In the genomic region with DNA sequence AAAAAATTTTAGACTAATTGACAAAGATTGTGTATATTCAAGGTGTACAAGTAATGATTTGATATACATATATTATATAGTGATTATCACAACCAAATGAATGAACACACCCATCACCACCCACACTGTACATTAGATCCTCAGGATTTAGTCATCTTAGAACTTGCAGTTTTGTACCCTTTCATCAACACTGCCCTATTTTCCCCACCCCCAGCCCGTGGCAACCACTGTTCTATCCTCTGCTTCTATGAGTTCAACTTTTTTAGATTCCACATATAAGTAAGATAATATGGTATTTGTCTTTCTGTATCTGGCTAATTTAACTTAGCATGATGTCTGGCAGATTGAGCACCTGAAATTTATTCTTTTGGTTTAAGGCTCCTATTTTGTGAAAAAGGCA, we compare ENCODE assay signal across 37 cellular contexts.
"Had no signal": no experiment of that assay in that cellular context is flagged by ENCODE, and none has a peak within 500 bp of the region (broad histone marks: within the 10 kb centered on the region; RNA-seq: fewer than 3 reads in every experiment).

No MANE protein-coding gene starts in this region.

- H3K4me3 ChIP-seq: adrenal gland, ascending aorta, body of pancreas, breast epithelium, cardiac muscle cell had no signal

- H3K4me1 ChIP-seq: adrenal gland, ascending aorta, body of pancreas, breast epithelium had no signal

- H3K27ac Mint-ChIP-seq: activated naive CD4-positive, alpha-beta T cell treated with anti-CD3 and anti-CD28 coated beads for 36 hours; activated naive CD4-positive, alpha-beta T cell treated with anti-CD3 and anti-CD28 coated beads, Interleukin-2, amount 10 ng/mL, durations not matched to agents 7 days and 5 days; activated naive CD4-positive, alpha-beta T cell treated with anti-CD3 and anti-CD28 coated beads, Interleukin-2, amount 50 U/mL, for 24 hours; activated naive CD4-positive, alpha-beta T cell treated with anti-CD3 and anti-CD28 coated beads, Interleukin-2, amount 50 U/mL, for 72 hours; activated naive CD8-positive, alpha-beta T cell; activated naive CD8-positive, alpha-beta T cell treated with anti-CD3 and anti-CD28 coated beads for 36 hours; activated naive CD8-positive, alpha-beta T cell treated with anti-CD3 and anti-CD28 coated beads, Interleukin-2, amount 10 ng/mL, durations not matched to agents 7 days and 5 days; activated naive CD8-positive, alpha-beta T cell treated with anti-CD3 and anti-CD28 coated beads, Interleukin-2, amount 50 U/mL, for 24 hours; activated T-cell treated with anti-CD3 and anti-CD28 coated beads, Interleukin-2, amount 50 U/mL, for 24 hours; activated T-cell treated with anti-CD3 and anti-CD28 coated beads, Interleukin-2, amount 50 U/mL, for 72 hours; activated T-helper 1 cell treated with anti-CD3 and anti-CD28 coated beads, Interleukin-12 subunit alpha, Interleukin-12 subunit beta, Interleukin-2, Interleukin-4 antibody, amounts not matched to agents 30 ng/mL and 10 ng/mL and 1 ng/mL, durations not matched to agents 14 hours and 24 hours and 36 hours; activated T-helper 17 cell treated with anti-CD3 and anti-CD28 coated beads, Interleukin-2, amount 50 U/mL, for 72 hours; activated T-helper 2 cell treated with anti-CD3 and anti-CD28 coated beads, Interferon-gamma antibody, Interleukin-2, Interleukin-4, amounts not matched to agents 10 μg/mL and 5 μg/mL and 100 μg/mL, durations not matched to agents 14 hours and 24 hours and 36 hours had no signal

- H3K36me3 Mint-ChIP-seq: activated naive CD4-positive, alpha-beta T cell treated with anti-CD3 and anti-CD28 coated beads, Interleukin-2, amount 10 ng/mL, durations not matched to agents 7 days and 5 days; activated naive CD4-positive, alpha-beta T cell treated with anti-CD3 and anti-CD28 coated beads, Interleukin-2, amount 50 U/mL, for 24 hours; activated naive CD4-positive, alpha-beta T cell treated with anti-CD3 and anti-CD28 coated beads, Interleukin-2, amount 50 U/mL, for 72 hours; activated naive CD8-positive, alpha-beta T cell; activated naive CD8-positive, alpha-beta T cell treated with anti-CD3 and anti-CD28 coated beads for 36 hours; activated naive CD8-positive, alpha-beta T cell treated with anti-CD3 and anti-CD28 coated beads, Interleukin-2, amount 10 ng/mL, durations not matched to agents 7 days and 5 days; brain had no signal

- H3K4me3 Mint-ChIP-seq: activated naive CD4-positive, alpha-beta T cell treated with anti-CD3 and anti-CD28 coated beads for 36 hours; activated naive CD4-positive, alpha-beta T cell treated with anti-CD3 and anti-CD28 coated beads, Interleukin-2, amount 10 ng/mL, durations not matched to agents 7 days and 5 days; activated naive CD4-positive, alpha-beta T cell treated with anti-CD3 and anti-CD28 coated beads, Interleukin-2, amount 50 U/mL, for 24 hours; activated naive CD8-positive, alpha-beta T cell; activated naive CD8-positive, alpha-beta T cell treated with anti-CD3 and anti-CD28 coated beads for 36 hours; activated naive CD8-positive, alpha-beta T cell treated with anti-CD3 and anti-CD28 coated beads, Interleukin-2, amount 10 ng/mL, durations not matched to agents 7 days and 5 days; activated naive CD8-positive, alpha-beta T cell treated with anti-CD3 and anti-CD28 coated beads, Interleukin-2, amount 50 U/mL, for 24 hours; activated T-cell treated with anti-CD3 and anti-CD28 coated beads, Interleukin-2, amount 50 U/mL, for 24 hours; activated T-cell treated with anti-CD3 and anti-CD28 coated beads, Interleukin-2, amount 50 U/mL, for 4 hours; activated T-cell treated with anti-CD3 and anti-CD28 coated beads, Interleukin-2, amount 50 U/mL, for 72 hours; activated T-helper 1 cell treated with anti-CD3 and anti-CD28 coated beads, Interleukin-12 subunit alpha, Interleukin-12 subunit beta, Interleukin-2, Interleukin-4 antibody, amounts not matched to agents 30 ng/mL and 10 ng/mL and 1 ng/mL, durations not matched to agents 14 hours and 24 hours and 36 hours; activated T-helper 17 cell treated with anti-CD3 and anti-CD28 coated beads, Interleukin-2, amount 50 U/mL, for 72 hours; brain; central memory CD8-positive, alpha-beta T cell had no signal

- H3K27me3 ChIP-seq: adrenal gland, ascending aorta, body of pancreas, brain microvascular endothelial cell had no signal

- H3K9me3 Mint-ChIP-seq: activated naive CD4-positive, alpha-beta T cell treated with anti-CD3 and anti-CD28 coated beads, Interleukin-2, amount 10 ng/mL, durations not matched to agents 7 days and 5 days; activated naive CD4-positive, alpha-beta T cell treated with anti-CD3 and anti-CD28 coated beads, Interleukin-2, amount 50 U/mL, for 24 hours; activated naive CD4-positive, alpha-beta T cell treated with anti-CD3 and anti-CD28 coated beads, Interleukin-2, amount 50 U/mL, for 72 hours; activated naive CD8-positive, alpha-beta T cell treated with anti-CD3 and anti-CD28 coated beads, Interleukin-2, amount 50 U/mL, for 24 hours; activated T-cell treated with anti-CD3 and anti-CD28 coated beads, Interleukin-2, amount 50 U/mL, for 24 hours; activated T-cell treated with anti-CD3 and anti-CD28 coated beads, Interleukin-2, amount 50 U/mL, for 4 hours; activated T-cell treated with anti-CD3 and anti-CD28 coated beads, Interleukin-2, amount 50 U/mL, for 72 hours; activated T-helper 1 cell treated with anti-CD3 and anti-CD28 coated beads, Interleukin-12 subunit alpha, Interleukin-12 subunit beta, Interleukin-2, Interleukin-4 antibody, amounts not matched to agents 30 ng/mL and 10 ng/mL and 1 ng/mL, durations not matched to agents 14 hours and 24 hours and 36 hours; activated T-helper 17 cell treated with anti-CD3 and anti-CD28 coated beads, Interleukin-2, amount 50 U/mL, for 72 hours; activated T-helper 2 cell treated with anti-CD3 and anti-CD28 coated beads, Interferon-gamma antibody, Interleukin-2, Interleukin-4, amounts not matched to agents 10 μg/mL and 5 μg/mL and 100 μg/mL, durations not matched to agents 14 hours and 24 hours and 36 hours; central memory CD8-positive, alpha-beta T cell had no signal

- ATAC-seq: activated naive CD4-positive, alpha-beta T cell treated with anti-CD3 and anti-CD28 coated beads, Interleukin-2, amount 50 U/mL, for 72 hours; activated naive CD8-positive, alpha-beta T cell treated with anti-CD3 and anti-CD28 coated beads, Interleukin-2, amount 50 U/mL, for 24 hours; activated T-cell treated with anti-CD3 and anti-CD28 coated beads, Interleukin-2, amount 50 U/mL, for 4 hours; activated T-cell treated with anti-CD3 and anti-CD28 coated beads, Interleukin-2, amount 50 U/mL, for 72 hours; activated T-helper 17 cell treated with anti-CD3 and anti-CD28 coated beads, Interleukin-2, amount 50 U/mL, for 72 hours; body of pancreas had no signal

- H3K27ac ChIP-seq: adrenal gland, ascending aorta, body of pancreas, brain microvascular endothelial cell, breast epithelium, cardiac muscle cell had no signal

- H3K36me3 ChIP-seq: adrenal gland, ascending aorta, brain microvascular endothelial cell, breast epithelium, cardiac muscle cell had no signal

- DNase-seq: activated effector memory CD4-positive, alpha-beta T cell treated with anti-CD3 and anti-CD28 coated beads, Interleukin-2, amount 50 U/mL, for 16 hours; activated effector memory CD4-positive, alpha-beta T cell treated with Interleukin-2 at 50 U/mL for 16 hours; activated gamma-delta T cell; activated gamma-delta T cell treated with Interleukin-2 at 50 U/mL for 16 hours; activated naive CD4-positive, alpha-beta T cell; activated naive CD4-positive, alpha-beta T cell treated with anti-CD3 and anti-CD28 coated beads for 36 hours; activated naive CD4-positive, alpha-beta T cell treated with anti-CD3 and anti-CD28 coated beads, Interleukin-2, amount 10 ng/mL, durations not matched to agents 7 days and 5 days; activated naive CD4-positive, alpha-beta T cell treated with anti-CD3 and anti-CD28 coated beads, Interleukin-2, amount 50 U/mL, for 16 hours; activated naive CD4-positive, alpha-beta T cell treated with Interleukin-2 at 50 U/mL for 16 hours; activated naive CD8-positive, alpha-beta T cell treated with anti-CD3 and anti-CD28 coated beads for 36 hours; activated naive CD8-positive, alpha-beta T cell treated with anti-CD3 and anti-CD28 coated beads, Interleukin-2, amount 10 ng/mL, durations not matched to agents 7 days and 5 days; activated naive CD8-positive, alpha-beta T cell treated with anti-CD3 and anti-CD28 coated beads, Interleukin-2, amount 50 U/mL, for 24 hours; activated T-cell treated with anti-CD3 and anti-CD28 coated beads, Interleukin-2, amount 50 U/mL, for 1 hour; activated T-cell treated with anti-CD3 and anti-CD28 coated beads, Interleukin-2, amount 50 U/mL, for 24 hours; activated T-cell treated with anti-CD3 and anti-CD28 coated beads, Interleukin-2, amount 50 U/mL, for 4 hours; activated T-cell treated with anti-CD3 and anti-CD28 coated beads, Interleukin-2, amount 50 U/mL, for 48 hours; activated T-cell treated with anti-CD3 and anti-CD28 coated beads, Interleukin-2, amount 50 U/mL, for 72 hours; adrenal gland; amniotic stem cell; amygdala; anterior cingulate cortex; aorta; body of pancreas; brain microvascular endothelial cell; central memory CD4-positive, alpha-beta T cell; cerebellar nuclear complex had no signal

- H3K9me3 ChIP-seq: adrenal gland, ascending aorta, body of pancreas, breast epithelium had no signal

- H3K4me1 Mint-ChIP-seq: activated naive CD4-positive, alpha-beta T cell treated with anti-CD3 and anti-CD28 coated beads, Interleukin-2, amount 10 ng/mL, durations not matched to agents 7 days and 5 days; activated naive CD4-positive, alpha-beta T cell treated with anti-CD3 and anti-CD28 coated beads, Interleukin-2, amount 50 U/mL, for 24 hours; activated naive CD8-positive, alpha-beta T cell treated with anti-CD3 and anti-CD28 coated beads for 36 hours; activated naive CD8-positive, alpha-beta T cell treated with anti-CD3 and anti-CD28 coated beads, Interleukin-2, amount 10 ng/mL, durations not matched to agents 7 days and 5 days; activated naive CD8-positive, alpha-beta T cell treated with anti-CD3 and anti-CD28 coated beads, Interleukin-2, amount 50 U/mL, for 24 hours; activated T-helper 17 cell treated with anti-CD3 and anti-CD28 coated beads, Interleukin-2, amount 50 U/mL, for 72 hours; central memory CD8-positive, alpha-beta T cell had no signal

- H3K27me3 Mint-ChIP-seq: activated naive CD4-positive, alpha-beta T cell treated with anti-CD3 and anti-CD28 coated beads, Interleukin-2, amount 50 U/mL, for 24 hours; activated naive CD8-positive, alpha-beta T cell had no signal
